13 cellular contexts compared by ENCODE assay signal in the genomic region with DNA sequence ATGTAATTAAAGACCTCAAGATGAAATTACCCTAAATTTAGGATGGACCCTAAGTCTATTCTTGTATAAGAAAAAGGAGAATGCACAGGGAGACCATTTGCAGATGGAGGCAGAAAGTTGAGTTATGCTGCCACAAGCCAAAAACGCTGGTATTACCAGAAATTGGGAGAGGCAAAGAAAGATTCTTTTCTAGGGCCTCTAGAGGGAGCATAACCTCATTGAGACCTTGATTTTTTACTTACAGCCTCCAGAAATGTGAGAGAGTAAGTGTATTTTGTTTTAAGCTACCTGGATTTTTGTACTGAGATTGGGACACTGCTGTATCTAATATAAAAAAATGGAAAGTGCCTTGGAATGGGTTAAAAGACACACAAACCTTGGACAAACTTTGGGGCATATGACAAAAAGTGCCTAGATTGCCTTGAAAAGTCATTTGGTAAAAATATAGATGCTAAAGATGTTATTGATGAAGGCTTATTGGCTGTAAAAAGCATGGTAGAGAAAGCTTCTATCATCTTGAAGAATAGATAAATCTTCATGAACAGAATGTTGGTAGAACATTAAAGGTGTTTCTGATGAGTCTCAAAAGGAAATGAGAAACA.
A peak's percentile ranks its signal among the peaks of the same experiment; 100 is the strongest.
DNase-seq lines count a peak whose midpoint lies in the region; ATAC-seq and TF ChIP-seq lines count a peak whose summit lies in the region.
"Had no signal": no experiment of that assay in that cellular context is flagged by ENCODE, and none has a peak within 500 bp of the region (broad histone marks: within the 10 kb centered on the region; RNA-seq: fewer than 3 reads in every experiment).

No MANE protein-coding gene starts in this region.

- in situ Hi-C loops in astrocyte of the cerebellum (cut with HindIII; ENCODE audit: low sequenced_read_pairs): no loop called here

- peaks cover 4% of the 10 kb centered on the region for H3K9me3 Mint-ChIP-seq in progenitor cell of endocrine pancreas (ENCODE audit: low read depth)

- TF ChIP-seq CTCF in astrocyte of the cerebellum (IDR thresholded peaks at IDR 0.05; ENCODE audit: low read depth, low read length, missing control alignments) (peak; percentile 31), progenitor cell of endocrine pancreas (IDR thresholded peaks at IDR 0.05; ENCODE audit: unreplicated experiment) (peak; percentile 60)

- peak; percentile 3 to 37 (median 8) for DNase-seq in NCI-H1417 (lab: John Stamatoyannopoulos, UW)
- no peak for DNase-seq in NCI-H1417 treated with DMSO at 0.1 percent for 48 hours (lab: John Stamatoyannopoulos, UW)
- DNase-seq in NCI-H446 (lab: John Stamatoyannopoulos, UW): peak; percentile 19 to 69
- no peak for DNase-seq in astrocyte of the cerebellum (ENCODE audit: low read depth)
- DNase-seq in progenitor cell of endocrine pancreas (ENCODE audit: low spot score, unreplicated experiment): no peak
- no peak for DNase-seq in MV-4-11 (lab: John Stamatoyannopoulos, UW)
- no peak for DNase-seq in NCI-H2196 (lab: John Stamatoyannopoulos, UW; ENCODE audit: unreplicated experiment)
- DNase-seq: effector CD4-positive, alpha-beta T cell; posterior cingulate gyrus; T-helper 1 cell had no signal

- no peak overlapping the region for H3K4me3 Mint-ChIP-seq in progenitor cell of endocrine pancreas (ENCODE audit: low read depth)
- H3K4me3 Mint-ChIP-seq: activated T-helper 17 cell treated with anti-CD3 and anti-CD28 coated beads, Interleukin-2, amount 50 U/mL, for 72 hours had no signal

- ATAC-seq in GM18870 (IDR thresholded peaks at IDR 0.05; ENCODE audit: unreplicated experiment): no peak
- ATAC-seq: activated T-helper 17 cell treated with anti-CD3 and anti-CD28 coated beads, Interleukin-2, amount 50 U/mL, for 72 hours had no signal

- H3K27ac Mint-ChIP-seq in progenitor cell of endocrine pancreas: no peak overlapping the region
- H3K27ac Mint-ChIP-seq: activated T-helper 17 cell treated with anti-CD3 and anti-CD28 coated beads, Interleukin-2, amount 50 U/mL, for 72 hours had no signal

- H3K36me3 Mint-ChIP-seq in progenitor cell of endocrine pancreas (ENCODE audit: insufficient read depth): no peaks in the 10 kb centered on the region

- peaks cover 9% of the 10 kb centered on the region for H3K4me1 Mint-ChIP-seq in progenitor cell of endocrine pancreas (ENCODE audit: low read depth)
- H3K4me1 Mint-ChIP-seq: activated T-helper 17 cell treated with anti-CD3 and anti-CD28 coated beads, Interleukin-2, amount 50 U/mL, for 72 hours had no signal

- H3K27me3 Mint-ChIP-seq in progenitor cell of endocrine pancreas: no peaks in the 10 kb centered on the region
- H3K27me3 Mint-ChIP-seq: activated T-helper 17 cell treated with anti-CD3 and anti-CD28 coated beads, Interleukin-2, amount 50 U/mL, for 72 hours had no signal

- H3K4me3 ChIP-seq in astrocyte of the cerebellum (ENCODE audit: low read depth, low read length): no peak overlapping the region
- H3K4me3 ChIP-seq: HAP-1 had no signal

Comparison
In these comparisons a context has a peak if more than half of its experiments do, and no peak if none do; other contexts are left out.
1. DNase-seq: peak in NCI-H1417 (3 of 3) and NCI-H446 (2 of 2); none in NCI-H1417 treated with DMSO at 0.1 percent for 48 hours (single experiment), astrocyte of the cerebellum (single experiment), progenitor cell of endocrine pancreas (single experiment), MV-4-11 (single experiment) and NCI-H2196 (single experiment).